ENCODE assay signal across 9 cellular contexts in genomic region chr17:7191571-7192270, GRCh38. TPM values are rescaled to one million over a fixed set of nuclear protein-coding genes. Genes with fewer than 3 reads are reported as not detected.
DNase-seq lines count a peak whose midpoint lies in the region; ATAC-seq, FAIRE-seq and TF ChIP-seq lines count a peak whose summit lies in the region.
"Had no signal": no experiment of that assay in that cellular context is flagged by ENCODE, and none has a peak within 500 bp of the region (broad histone marks: within the 10 kb centered on the region; RNA-seq: fewer than 3 reads in every experiment).

No MANE protein-coding gene starts in this region.

- no peak overlapping the region for H3K4me3 ChIP-seq in bronchial epithelial cell (ENCODE audit: low read depth, low read length)

- no peaks in the 10 kb centered on the region for H3K36me3 ChIP-seq in bronchial epithelial cell (ENCODE audit: control insufficient read depth, insufficient read depth, low read length)

- no peaks in the 10 kb centered on the region for H3K27me3 ChIP-seq in bronchial epithelial cell (ENCODE audit: control insufficient read depth, insufficient read depth, low read length)

- no peak for FAIRE-seq in bronchial epithelial cell (lab: Jason Lieb, UNC)
- FAIRE-seq: kidney had no signal

- TF ChIP-seq CTCF in bronchial epithelial cell (IDR thresholded peaks at IDR 0.05; ENCODE audit: insufficient read depth, low read length, severe bottlenecking), result no peak

- DNase-seq in ELR (ENCODE audit: low read depth) (peak; percentile 60), M059J (ENCODE audit: low read depth) (peak; percentile 38), bronchial epithelial cell (ENCODE audit: low read depth) (peak; percentile 26), myocyte (ENCODE audit: low read depth) (peak; percentile 31), NCI-H345 (lab: John Stamatoyannopoulos, UW) (no peak), A172 (ENCODE audit: low spot score) (no peak)
- DNase-seq: kidney had no signal

- ATAC-seq in HG02970 (IDR thresholded peaks at IDR 0.05; ENCODE audit: low FRiP score, unreplicated experiment) (no peak), HG03175 (IDR thresholded peaks at IDR 0.05; ENCODE audit: unreplicated experiment) (no peak)

RNA-seq across cellular contexts. Expression of gene ASGR1, which starts 12.6 kb away (rescaled TPM):
- not detected in 2 replicates for total RNA-seq in M059J (2014; rRNA removed; shearing (Covaris generic))
- total RNA-seq in bronchial epithelial cell (under 0.01 and 0.38 TPM in 2 replicates), myocyte (0.13 TPM in 1 of 2 replicates, not detected in the other)
- 0.69 TPM for polyA plus RNA-seq in myocyte (2012)
- total RNA-seq in A172 (2014; rRNA removed; shearing (Covaris generic)), result 0.86 and 0.98 TPM in 2 replicates

RNA-seq across cellular contexts. Expression of gene DLG4, which starts 27.9 kb away (rescaled TPM):
- total RNA-seq in M059J (2014; rRNA removed; shearing (Covaris generic)), result 4.7 and 7.8 TPM in 2 replicates
- total RNA-seq in bronchial epithelial cell, result 1.8 and 1.9 TPM in 2 replicates
- total RNA-seq in myocyte, result 11.8 and 18.7 TPM in 2 replicates
- 29.7 TPM for polyA plus RNA-seq in myocyte (2012)
- total RNA-seq in A172 (2014; rRNA removed; shearing (Covaris generic)), result 7.2 and 7.3 TPM in 2 replicates

RNA-seq across cellular contexts. Expression of gene ACADVL, which starts 28.0 kb away (rescaled TPM):
- total RNA-seq in M059J (2014; rRNA removed; shearing (Covaris generic)), result 294 and 491 TPM in 2 replicates
- total RNA-seq in bronchial epithelial cell (216 and 277 TPM in 2 replicates), myocyte (659 and 702 TPM in 2 replicates)
- 615 TPM for polyA plus RNA-seq in myocyte (2012)
- 278 and 349 TPM in 2 replicates for total RNA-seq in A172 (2014; rRNA removed; shearing (Covaris generic))

RNA-seq across cellular contexts. Expression of gene DVL2, which starts 42.6 kb away (rescaled TPM):
- 23.9 and 39.1 TPM in 2 replicates for total RNA-seq in M059J (2014; rRNA removed; shearing (Covaris generic))
- total RNA-seq in bronchial epithelial cell (52.1 and 55.3 TPM in 2 replicates), myocyte (71.0 and 80.5 TPM in 2 replicates)
- polyA plus RNA-seq in myocyte (2012), result 51.8 TPM
- 65.1 and 82.4 TPM in 2 replicates for total RNA-seq in A172 (2014; rRNA removed; shearing (Covaris generic))

RNA-seq across cellular contexts. Expression of gene PHF23, which starts 47.5 kb away (rescaled TPM):
- total RNA-seq in M059J (2014; rRNA removed; shearing (Covaris generic)), result 49.6 and 53.3 TPM in 2 replicates
- 27.4 and 34.9 TPM in 2 replicates for total RNA-seq in bronchial epithelial cell
- total RNA-seq in myocyte, result 52.3 and 54.7 TPM in 2 replicates
- polyA plus RNA-seq in myocyte (2012), result 59.0 TPM
- total RNA-seq in A172 (2014; rRNA removed; shearing (Covaris generic)), result 59.5 and 75.3 TPM in 2 replicates

Comparison
In these comparisons a context has a peak if more than half of its experiments do, and no peak if none do; other contexts are left out.
1. DNase-seq: peak in ELR (single experiment), M059J (single experiment), bronchial epithelial cell (single experiment) and myocyte (single experiment); none in NCI-H345 (single experiment) and A172 (single experiment).